In the genomic region with DNA sequence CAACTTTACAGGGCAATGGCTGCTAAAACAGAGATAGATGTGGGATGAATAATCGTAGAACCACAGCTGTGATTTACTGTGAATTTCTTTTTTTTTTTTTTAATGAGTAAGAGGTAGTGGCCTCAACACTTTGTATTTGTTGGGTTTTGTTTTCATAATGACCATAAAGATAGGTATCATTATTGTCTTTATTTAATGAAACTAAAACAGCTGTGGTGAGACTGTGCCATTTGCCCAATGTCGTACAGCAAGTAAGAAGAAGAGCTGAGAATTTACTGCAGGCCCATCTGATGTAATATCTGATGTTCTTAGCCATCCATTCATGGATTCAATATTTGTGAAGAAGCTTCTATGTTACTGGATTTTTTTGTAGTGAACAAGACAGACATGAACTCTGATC, we compare ENCODE assay signal across 26 cellular contexts.
"Had no signal": no experiment of that assay in that cellular context is flagged by ENCODE, and none has a peak within 500 bp of the region (broad histone marks: within the 10 kb centered on the region; RNA-seq: fewer than 3 reads in every experiment).

No MANE protein-coding gene starts in this region.

- H3K4me3 ChIP-seq: stomach, suprapubic skin, testis, thoracic aorta, thyroid gland, tibial artery, tibial nerve, transverse colon, upper lobe of left lung, upper lobe of right lung, uterus, vagina had no signal

- H3K27ac ChIP-seq: stomach, suprapubic skin, testis, thoracic aorta, thyroid gland, tibial artery, tibial nerve, transverse colon, upper lobe of left lung, upper lobe of right lung, uterus, vagina had no signal

- H3K4me1 ChIP-seq: stomach, suprapubic skin, testis, thyroid gland, tibial artery, tibial nerve, transverse colon, upper lobe of left lung, upper lobe of right lung, uterus, vagina had no signal

- H3K27me3 ChIP-seq: stomach, suprapubic skin, testis, thyroid gland, tibial artery, tibial nerve, transverse colon, upper lobe of left lung, upper lobe of right lung, uterus, vagina had no signal

- H3K36me3 ChIP-seq: stomach, suprapubic skin, thoracic aorta, thyroid gland, tibial artery, tibial nerve, transverse colon, upper lobe of left lung, upper lobe of right lung, uterus, vagina had no signal

- DNase-seq: stimulated activated CD4-positive, alpha-beta T cell treated with anti-CD3 and anti-CD28 coated beads, Interleukin-2, amount 100 ng/mL, for 48 hours; stimulated activated CD4-positive, alpha-beta T cell treated with anti-CD3 and anti-CD28 coated beads, Interleukin-4, amount 100 ng/mL, for 1 hour; stimulated activated CD4-positive, alpha-beta T cell treated with anti-CD3 and anti-CD28 coated beads, Interleukin-4, amount 100 ng/mL, for 24 hours; stimulated activated CD4-positive, alpha-beta T cell treated with anti-CD3 and anti-CD28 coated beads, Interleukin-4, amount 100 ng/mL, for 4 hours; stimulated activated CD8-positive, alpha-beta memory T cell treated with anti-CD3 and anti-CD28 coated beads, Interleukin-4, amount 100 ng/mL, for 48 hours; stimulated activated naive B cell treated with anti-CD40 and anti-IgM and Interleukin-4, amounts not matched to agents 10 μg/mL and 1 μg/mL and 100 μg/mL, for 72 hours; stimulated activated naive CD4-positive, alpha-beta T cell; stimulated activated naive CD4-positive, alpha-beta T cell treated with Interleukin-2 at 50 U/mL for 16 hours; stimulated activated naive CD8-positive, alpha-beta T cell treated with anti-CD3 and anti-CD28 coated beads, Interleukin-15, amount 100 ng/mL, for 72 hours; stimulated activated naive CD8-positive, alpha-beta T cell treated with anti-CD3 and anti-CD28 coated beads, Interleukin-15, Interleukin-2, amounts not matched to agents 100 U/mL and 50 U/mL, for 24 hours; stomach; substantia nigra; testis; thyroid gland; tibial artery; transverse colon; trophoblast cell; upper lobe of left lung; upper lobe of right lung; uterus had no signal

- H3K9me3 ChIP-seq: suprapubic skin, testis, thoracic aorta, thyroid gland, tibial artery, tibial nerve, transverse colon, upper lobe of left lung, upper lobe of right lung, uterus, vagina had no signal

- ATAC-seq: stimulated activated effector memory CD8-positive, alpha-beta T cell treated with anti-CD3 and anti-CD28 coated beads, Interleukin-12 subunit alpha, Interleukin-12 subunit beta, amount 100 ng/mL, for 72 hours; stimulated activated memory B cell treated with anti-CD40 and anti-IgM and Interleukin-4, amounts not matched to agents 10 μg/mL and 1 μg/mL and 100 μg/mL, for 72 hours; stimulated activated naive B cell treated with anti-CD40 and anti-IgM and Interleukin-4, amounts not matched to agents 10 μg/mL and 1 μg/mL and 100 μg/mL, for 72 hours; stimulated activated naive CD8-positive, alpha-beta T cell treated with anti-CD3 and anti-CD28 coated beads, Interleukin-15, amount 100 ng/mL, for 72 hours; stimulated activated naive CD8-positive, alpha-beta T cell treated with anti-CD3 and anti-CD28 coated beads, Interleukin-15, Interleukin-2, amounts not matched to agents 100 U/mL and 50 U/mL, for 24 hours; upper lobe of right lung had no signal
